Comparison of ENCODE assay signal across 8 cellular contexts in the genomic region with DNA sequence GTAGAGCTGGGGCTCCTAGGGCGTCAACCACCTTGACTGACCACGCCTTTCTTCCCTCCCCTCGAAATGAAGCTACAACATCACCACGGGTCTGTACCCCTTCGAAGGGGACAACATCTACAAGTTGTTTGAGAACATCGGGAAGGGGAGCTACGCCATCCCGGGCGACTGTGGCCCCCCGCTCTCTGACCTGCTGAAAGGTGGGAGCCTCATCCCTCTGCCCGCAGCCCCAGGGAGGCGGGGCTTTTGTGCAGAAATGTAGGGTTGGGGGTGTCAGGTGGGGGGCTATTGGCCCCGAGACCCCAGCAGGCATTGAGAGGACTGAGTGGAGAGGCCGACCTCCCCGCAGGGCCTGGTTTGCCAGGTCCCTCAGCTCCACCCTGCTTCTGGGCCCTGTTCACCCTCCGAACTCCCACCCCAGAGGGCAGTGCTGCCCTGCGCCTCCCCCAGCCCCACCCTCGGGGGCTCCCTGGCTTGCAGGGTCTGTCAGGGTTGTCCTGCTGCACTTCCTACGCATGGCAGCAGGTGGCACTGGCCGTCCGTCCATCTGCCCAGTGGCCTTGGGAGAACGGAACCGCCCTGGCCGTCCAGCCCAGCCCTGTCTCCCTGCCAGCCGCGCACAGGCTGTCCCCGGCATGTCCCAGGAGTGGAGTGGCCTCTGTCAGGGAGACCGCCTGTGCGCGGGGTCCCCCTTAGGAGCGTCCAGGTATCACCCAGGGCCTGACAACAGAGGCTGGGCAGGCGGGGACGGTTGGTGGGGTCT. TPM values are rescaled to one million over a fixed set of nuclear protein-coding genes. Genes with fewer than 3 reads are reported as not detected.
DNase-seq lines count a peak whose midpoint lies in the region; ATAC-seq and TF ChIP-seq lines count a peak whose summit lies in the region.

No MANE protein-coding gene starts in this region.

- POLR2A ChIA-PET in AG04449 (lab: Yijun Ruan, JAX): no interaction called here

- H4K20me1 ChIP-seq in KMS-11 (ENCODE audit: insufficient read depth): no peaks in the 10 kb centered on the region

- H3K4me1 ChIP-seq in KMS-11 (ENCODE audit: low read depth, poor library complexity, severe bottlenecking) (no peaks in the 10 kb centered on the region), lung (ENCODE audit: control insufficient read depth in 2 of 2, insufficient read depth in 2 of 2, low read length in 2 of 2) (peaks cover 0 to 6% of the 10 kb centered on the region in 2 donors)

- 71 to 82% methylated on average over 33 of the region's 33 CpGs for WGBS in lung, 2 donors

- peaks cover 7% of the 10 kb centered on the region; the same call in 1 of the 2 replicates for H3K79me2 ChIP-seq in KMS-11 (ENCODE audit: insufficient read depth, low read depth)

- CTCF ChIA-PET in AG04449 (lab: Yijun Ruan, JAX): interaction anchor here (0.7 to 2.7 kb wide), 9 partner anchors 7 to 156 kb away, joined by 3 to 16 read pairs (median 4); partner anchors contain the start of gene ATP5F1D

- no peak overlapping the region for H2AFZ ChIP-seq in KMS-11 (ENCODE audit: low read depth)

- no peak overlapping the region for H3K4me3 ChIP-seq in AG04449 (ENCODE audit: low read depth, low read length)
- H3K4me3 ChIP-seq in KMS-11 (IDR thresholded peaks at IDR 0.05; ENCODE audit: insufficient read depth, low read depth, low read length): no peak overlapping the region
- no peak overlapping the region for H3K4me3 ChIP-seq in lung

- no peak overlapping the region for H3K9ac ChIP-seq in KMS-11

- peak; percentile 77 for TF ChIP-seq CTCF in AG04449 (IDR thresholded peaks at IDR 0.05; ENCODE audit: insufficient read depth, low read length, missing control alignments)
- TF ChIP-seq CTCF in KMS-11 (conservative IDR thresholded peaks at IDR 0.05; ENCODE audit: low read depth, low read length): peak; percentile 45
- peak; percentile 18 for TF ChIP-seq CTCF in lung (IDR thresholded peaks at IDR 0.05; ENCODE audit: control extremely low read depth, extremely low read depth)

- H3K36me3 ChIP-seq in KMS-11 (ENCODE audit: insufficient read depth) (no peaks in the 10 kb centered on the region), lung (ENCODE audit: control insufficient read depth in 2 of 2, insufficient read depth in 2 of 2, low read length in 2 of 2) (peaks cover 0 to 53% of the 10 kb centered on the region in 2 donors)

- H3K27ac ChIP-seq in KMS-11: no peak overlapping the region
- no peak overlapping the region for H3K27ac ChIP-seq in lung (ENCODE audit: low read depth in 1 of 2, low read length in 1 of 2)

- H3K27me3 ChIP-seq in KMS-11 (ENCODE audit: insufficient read depth, low read depth): no peaks in the 10 kb centered on the region
- H3K27me3 ChIP-seq in lung (ENCODE audit: control insufficient read depth, insufficient read depth): no peaks in the 10 kb centered on the region

- no peak for ATAC-seq in lung (ENCODE audit: insufficient read depth, low FRiP score)
- no peak for ATAC-seq in HG02884 (IDR thresholded peaks at IDR 0.05; ENCODE audit: unreplicated experiment)

- H3K9me3 ChIP-seq in lung (ENCODE audit: control insufficient read depth in 2 of 2, insufficient read depth in 1 of 2, low read length in 1 of 2): no peaks in the 10 kb centered on the region

- DNase-seq in AG04449 (ENCODE audit: low read depth, low spot score): no peak
- DNase-seq in dermis microvascular lymphatic vessel endothelial cell (ENCODE audit: low read depth in 2 of 2): peak; percentile 49 to 75
- DNase-seq in lung (ENCODE audit: low spot score): no peak
- no peak for DNase-seq in NCI-H1048 (lab: John Stamatoyannopoulos, UW)
- DNase-seq in activated gamma-delta T cell treated with Interleukin-2 at 50 U/mL for 16 hours: no peak
- no peak for DNase-seq in stimulated activated naive CD4-positive, alpha-beta T cell treated with Interleukin-2 at 50 U/mL for 16 hours (lab: John Stamatoyannopoulos, UW)

- H3K4me2 ChIP-seq in KMS-11: no peak overlapping the region

RNA-seq across cellular contexts. Expression of gene STK11, which starts 15.7 kb away (rescaled TPM):
- total RNA-seq in dermis microvascular lymphatic vessel endothelial cell (67.6 and 69.3 TPM in 2 replicates), lung (10 to 100 TPM; 51.0 to 58.3 TPM)
- 10 to 100 TPM; 43.1 to 59.8 TPM for polyA plus RNA-seq in lung

RNA-seq across cellular contexts. Expression of gene CBARP, which starts 16.5 kb away (rescaled TPM):
- total RNA-seq in dermis microvascular lymphatic vessel endothelial cell (0.64 and 1.9 TPM in 2 replicates), lung (under 1 TPM; 0.23 to 0.83 TPM)
- under 1 TPM; 0.41 to 0.77 TPM for polyA plus RNA-seq in lung

RNA-seq across cellular contexts. Expression of gene ATP5F1D, which starts 20.2 kb away (rescaled TPM):
- total RNA-seq in dermis microvascular lymphatic vessel endothelial cell: 16.8 and 23.6 TPM in 2 replicates
- 100 to 1,000 TPM in 1 of 2 donors, 10 to 100 TPM in 1; 27.1 to 217 TPM for total RNA-seq in lung
- 100 to 1,000 TPM; 157 to 266 TPM for polyA plus RNA-seq in lung

RNA-seq across cellular contexts. Expression of gene MIDN, which starts 27.1 kb away (rescaled TPM):
- total RNA-seq in dermis microvascular lymphatic vessel endothelial cell: 4.9 and 7.0 TPM in 2 replicates
- 100 to 1,000 TPM in 1 of 2 donors, 10 to 100 TPM in 1; 39.7 to 185 TPM for total RNA-seq in lung
- 10 to 100 TPM; 49.3 to 68.0 TPM for polyA plus RNA-seq in lung

RNA-seq across cellular contexts. Expression of gene SBNO2, which starts 47.3 kb away (rescaled TPM):
- 14.8 and 29.0 TPM in 2 replicates for total RNA-seq in dermis microvascular lymphatic vessel endothelial cell
- 100 to 1,000 TPM in 1 of 2 donors, 10 to 100 TPM in 1; 45.6 to 128 TPM for total RNA-seq in lung
- polyA plus RNA-seq in lung: 100 to 1,000 TPM in 1 of 2 donors, 10 to 100 TPM in 1; 63.3 to 155 TPM

Comparison
In these comparisons a context has a peak if more than half of its experiments do, and no peak if none do; other contexts are left out.
1. DNase-seq: peak in dermis microvascular lymphatic vessel endothelial cell (2 of 2); none in AG04449 (single experiment), lung (single experiment), NCI-H1048 (single experiment), activated gamma-delta T cell treated with Interleukin-2 at 50 U/mL for 16 hours (single experiment) and stimulated activated naive CD4-positive, alpha-beta T cell treated with Interleukin-2 at 50 U/mL for 16 hours (single experiment).
2. CTCF ChIP-seq: peak in every context shown above with its lines; median percentile 77 in AG04449; 45 in KMS-11; 18 in lung.